Comparison of ENCODE assay signal across 1 cellular context in the genomic region with DNA sequence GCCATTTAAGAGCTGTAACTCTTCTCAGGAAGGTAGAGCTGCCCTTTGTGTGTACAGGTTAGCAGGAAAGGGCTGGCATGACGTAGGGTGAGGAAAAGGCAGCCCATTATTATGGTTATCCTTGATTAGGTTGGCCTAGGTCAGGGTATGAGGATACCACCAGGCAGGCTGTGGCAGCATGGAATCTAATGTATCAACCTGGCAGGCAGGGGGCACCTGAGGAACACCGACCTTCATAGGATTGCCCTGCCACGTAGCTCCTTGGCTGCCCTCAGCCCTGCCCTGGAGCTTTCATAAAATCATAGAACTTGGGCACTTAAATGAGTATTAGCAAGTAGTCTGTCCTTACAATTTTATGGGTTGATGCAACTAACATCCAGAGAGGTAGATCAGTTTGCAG.
A peak's percentile ranks its signal among the peaks of the same experiment; 100 is the strongest.
TF ChIP-seq lines count a peak whose summit lies in the region.

No MANE protein-coding gene starts in this region.

TF ChIP-seq in HepG2, 621 proteins besides CTCF, POLR2A, EP300 and RAD21:
- no peak for TF ChIP-seq ZC3H13 (CRISPR knock-in tag; IDR thresholded peaks at IDR 0.05)
- no peak for TF ChIP-seq MYNN (CRISPR knock-in tag; IDR thresholded peaks at IDR 0.05; ENCODE audit: low read depth)
- no peak for TF ChIP-seq NR2F2 (IDR thresholded peaks at IDR 0.05; ENCODE audit: borderline replicate concordance, low read depth)
- 0 out of 2 replicates have a peak, but pooled peaks have one; percentile 7 for TF ChIP-seq STAG1 (CRISPR knock-in tag; IDR thresholded peaks at IDR 0.05)
- no peak for TF ChIP-seq HNF1A (IDR thresholded peaks at IDR 0.05; ENCODE audit: low read depth)
- no peak for TF ChIP-seq HNF1A (CRISPR knock-in tag; IDR thresholded peaks at IDR 0.05; ENCODE audit: borderline replicate concordance)
